Comparison of ENCODE assay signal across 22 cellular contexts in the genomic region with DNA sequence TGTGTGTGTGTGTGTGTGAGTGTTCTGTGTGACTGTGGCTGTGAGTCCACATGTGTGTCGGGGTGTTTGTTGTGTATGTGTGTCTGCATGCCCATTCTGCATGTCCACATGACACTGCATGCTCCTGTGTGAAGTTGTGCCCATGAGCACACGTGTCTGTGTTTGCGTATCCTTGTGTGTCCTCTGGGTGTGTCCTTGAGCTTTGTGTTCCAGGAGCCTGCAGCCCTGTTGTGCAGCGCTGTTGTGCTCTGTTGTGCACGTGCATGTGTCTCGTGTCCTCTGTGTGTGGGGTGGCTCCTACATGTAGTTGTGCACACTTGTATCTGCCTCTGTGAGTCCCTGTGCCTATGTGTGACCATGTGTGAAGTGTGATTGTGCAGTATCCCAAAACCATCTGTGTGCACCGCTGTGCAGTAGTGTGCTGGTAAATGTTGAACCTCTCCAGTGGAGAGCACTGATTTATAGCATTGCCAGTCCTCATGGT. TPM values are rescaled to one million over a fixed set of nuclear protein-coding genes. Genes with fewer than 3 reads are reported as not detected.
DNase-seq lines count a peak whose midpoint lies in the region; ATAC-seq, FAIRE-seq and TF ChIP-seq lines count a peak whose summit lies in the region.
"Had no signal": no experiment of that assay in that cellular context is flagged by ENCODE, and none has a peak within 500 bp of the region (broad histone marks: within the 10 kb centered on the region; RNA-seq: fewer than 3 reads in every experiment).

No MANE protein-coding gene starts in this region.

- H3K4me1 ChIP-seq in BLaER1 (peaks cover 86% of the 10 kb centered on the region), DOHH2 (ENCODE audit: control insufficient read depth, low read length) (peaks cover 79% of the 10 kb centered on the region), HepG2 (ENCODE audit: insufficient read depth, low read length) (peaks cover 33% of the 10 kb centered on the region)

- no peak for TF ChIP-seq EP300 in HepG2 (IDR thresholded peaks at IDR 0.05; ENCODE audit: low read depth in 2 of 2, low read length in 2 of 2)
- no peak for TF ChIP-seq EP300 in HepG2 (CRISPR knock-in tag; IDR thresholded peaks at IDR 0.05; ENCODE audit: borderline replicate concordance)

- H3K4me2 ChIP-seq in BLaER1 (peak overlapping the region; percentile 83), DOHH2 (ENCODE audit: low read length) (peak overlapping the region; percentile 79), HepG2 (ENCODE audit: low read depth, low read length) (no peak overlapping the region)

- in situ Hi-C loops in HepG2 (cut with HindIII; ENCODE audit: extremely low pct_ligation_motif_present, low pct_unique_long_range_greater_than_20kb): loop anchor here (10.0 kb wide), 1 partner anchor 242 kb away; no protein-coding TSS in a partner anchor

- TF ChIP-seq POLR2A in Raji (IDR thresholded peaks at IDR 0.05; ENCODE audit: insufficient read depth, low read depth, low read length) (peak; percentile 67), HepG2 (IDR thresholded peaks at IDR 0.05; ENCODE audit: insufficient read depth in 1 of 2, low read depth in 2 of 2, low read length in 2 of 2) (no peak)

- peak; percentile 31 for TF ChIP-seq CTCF in DOHH2 (IDR thresholded peaks at IDR 0.05; ENCODE audit: low read depth, low read length, poor library complexity, severe bottlenecking)
- peak; percentile 6; the same call in 1 of the 2 replicates for TF ChIP-seq CTCF in HepG2 (CRISPR knock-in tag; IDR thresholded peaks at IDR 0.05)

- H3K27me3 ChIP-seq in BLaER1 (no peaks in the 10 kb centered on the region), DOHH2 (ENCODE audit: control insufficient read depth, low read length) (no peaks in the 10 kb centered on the region), HepG2 (ENCODE audit: control insufficient read depth in 1 of 2, insufficient read depth in 2 of 2, low read length in 2 of 2) (no peaks in the 10 kb centered on the region; a peak in 1 of 5 replicates)

- H3K27ac ChIP-seq in BLaER1 (peak overlapping the region; percentile 90), DOHH2 (ENCODE audit: low read depth, low read length) (peak overlapping the region; percentile 98), HepG2 (ENCODE audit: extremely low read length, insufficient read depth, low read length) (no peak overlapping the region)
- H3K27ac ChIP-seq: epithelial cell of prostate, GM23248 had no signal

- H4K20me1 ChIP-seq in BLaER1 (no peaks in the 10 kb centered on the region), DOHH2 (ENCODE audit: control insufficient read depth, insufficient read depth, low read depth, low read length) (no peaks in the 10 kb centered on the region), HepG2 (ENCODE audit: insufficient read depth, low read length) (no peaks in the 10 kb centered on the region)

- H3K9me2 ChIP-seq in DOHH2 (replicated peaks; ENCODE audit: control insufficient read depth, low read length): no peaks in the 10 kb centered on the region

- no peak for TF ChIP-seq RAD21 in HepG2 (CRISPR knock-in tag; IDR thresholded peaks at IDR 0.05)

- H3K79me2 ChIP-seq in DOHH2 (ENCODE audit: control insufficient read depth, low read length) (peaks cover 38% of the 10 kb centered on the region), HepG2 (ENCODE audit: insufficient read depth, low read length) (no peaks in the 10 kb centered on the region)

- H2AFZ ChIP-seq in HepG2 (ENCODE audit: low read length): no peak overlapping the region
- H2AFZ ChIP-seq: GM23248 had no signal

- intact Hi-C loops in HepG2 (cut with micrococcal nuclease; ENCODE audit: unreplicated experiment): no loop called here

- CTCF ChIA-PET in HepG2 (lab: Yijun Ruan, JAX; ENCODE audit: low intra/inter-chr PET ratio, low total read pairs): no interaction called here

- peak overlapping the region; percentile 71; the same call in 1 of the 2 replicates for H3K9ac ChIP-seq in BLaER1
- H3K9ac ChIP-seq in HepG2 (ENCODE audit: insufficient read depth, low read depth, low read length): no peak overlapping the region
- H3K9ac ChIP-seq: GM23248 had no signal

- 13% methylated on average over 5 of the region's 7 CpGs for WGBS in HepG2 (ENCODE audit: low lambda C conversion rate)

- no peak overlapping the region for H3K4me3 ChIP-seq in BLaER1
- peak overlapping the region; percentile 73 for H3K4me3 ChIP-seq in DOHH2 (ENCODE audit: low read length)
- H3K4me3 ChIP-seq in HepG2 (replicated peaks in 1 of 3; ENCODE audit: insufficient read depth in 1 of 3, low read depth in 2 of 3, low read length in 3 of 3): no peak overlapping the region
- H3K4me3 ChIP-seq: GM23248 had no signal

- DNase-seq in HepG2 (ENCODE audit: low spot score) (peak; percentile 15), NCI-H146 treated with DMSO at 0.1 percent for 48 hours (lab: John Stamatoyannopoulos, UW; ENCODE audit: unreplicated experiment) (no peak)
- DNase-seq: AML-193; amniotic stem cell; EL; glutamatergic neuron; GM23248; KBM-7; kidney glomerular epithelial cell; NCI-H187; NCI-H526; stimulated activated CD4-positive, alpha-beta T cell treated with anti-CD3 and anti-CD28 coated beads, Interleukin-1b, Interleukin-23, amount 100 ng/mL, for 48 hours; stimulated activated CD8-positive, alpha-beta memory T cell treated with anti-CD3 and anti-CD28 coated beads, Interleukin-4, amount 100 ng/mL, for 48 hours; T1000 had no signal

- H3K9me3 ChIP-seq in BLaER1 (peaks cover 8% of the 10 kb centered on the region), DOHH2 (ENCODE audit: control insufficient read depth, insufficient read depth, low read length) (no peaks in the 10 kb centered on the region), HepG2 (ENCODE audit: low read length) (no peaks in the 10 kb centered on the region; the same call in 1 of the 2 replicates)

- H3K36me3 ChIP-seq in BLaER1: peaks cover 7% of the 10 kb centered on the region
- H3K36me3 ChIP-seq in DOHH2 (ENCODE audit: control insufficient read depth, low read length): peaks cover 26% of the 10 kb centered on the region
- no peaks in the 10 kb centered on the region for H3K36me3 ChIP-seq in HepG2 (replicated peaks in 1 of 2; ENCODE audit: control insufficient read depth in 1 of 2, insufficient read depth in 2 of 2, low read length in 2 of 2)

- no TSS peak for BruUV-seq in HepG2 (replicated peaks; lab: Mats Ljungman, UMichigan)

- ATAC-seq in HepG2: no peak; the same call in 2 of the 3 replicates
- ATAC-seq in GM19467 (IDR thresholded peaks at IDR 0.05; ENCODE audit: unreplicated experiment): no peak
- ATAC-seq in GM21619 (IDR thresholded peaks at IDR 0.05; ENCODE audit: unreplicated experiment): no peak
- no peak for ATAC-seq in GM21526 (IDR thresholded peaks at IDR 0.05; ENCODE audit: low FRiP score, unreplicated experiment)

- FAIRE-seq in HepG2 (lab: Jason Lieb, UNC): no peak
- FAIRE-seq: urothelium cell line had no signal

- POLR2A ChIA-PET in HepG2 (lab: Yijun Ruan, JAX): no interaction called here

- peaks cover 47% of the 10 kb centered on the region for H3F3A ChIP-seq in DOHH2 (ENCODE audit: control insufficient read depth, insufficient read depth)

RNA-seq across cellular contexts. Expression of a gene that starts 2.2 kb away (rescaled TPM):
- total RNA-seq in HepG2 (2016; rRNA removed; fragmentation: Illumina TruSeq; extraction: Trizol): 14.5 and 17.5 TPM in 2 replicates
- 1.7 and 1.8 TPM in 2 replicates for total RNA-seq in HepG2 (2016; cell fraction: cytosol; rRNA removed; fragmentation: Illumina TruSeq; extraction: Trizol; ENCODE audit: low read depth)
- 13.1 and 19.3 TPM in 2 replicates for total RNA-seq in HepG2 (2016; cell fraction: insoluble cytoplasmic fraction; rRNA removed; fragmentation: Illumina TruSeq; extraction: Trizol)
- total RNA-seq in HepG2 (2016; cell fraction: membrane; rRNA removed; fragmentation: Illumina TruSeq; extraction: Trizol): 4.9 and 5.2 TPM in 2 replicates
- total RNA-seq in HepG2 (2016; cell fraction: nucleus; rRNA removed; fragmentation: Illumina TruSeq; extraction: Trizol): 11.5 and 13.9 TPM in 2 replicates
- 4.2 and 7.2 TPM in 2 replicates for polyA plus RNA-seq in HepG2 (2011; rRNA removed)
- polyA plus RNA-seq in HepG2 (2011; cell fraction: cytosol; rRNA removed): 5.5 and 6.5 TPM in 2 replicates
- 13.2 and 16.3 TPM in 2 replicates for polyA plus RNA-seq in HepG2 (2011; cell fraction: nucleus; rRNA removed)
- polyA plus RNA-seq in HepG2 (2012): 10.7 and 11.4 TPM in 2 replicates
- polyA plus RNA-seq in HepG2 (2016; cell fraction: cytosol; fragmentation: Illumina TruSeq; extraction: Trizol; ENCODE audit: low read depth): 0.86 and 0.89 TPM in 2 replicates
- 8.2 and 11.6 TPM in 2 replicates for polyA plus RNA-seq in HepG2 (2016; cell fraction: insoluble cytoplasmic fraction; fragmentation: Illumina TruSeq; extraction: Trizol; ENCODE audit: low read depth)
- 2.0 and 2.3 TPM in 2 replicates for polyA plus RNA-seq in HepG2 (2016; cell fraction: membrane; fragmentation: Illumina TruSeq; extraction: Trizol; ENCODE audit: low read depth)
- 13.8 and 16.4 TPM in 2 replicates for polyA plus RNA-seq in HepG2 (2016; cell fraction: nucleus; fragmentation: Illumina TruSeq; extraction: Trizol; ENCODE audit: insufficient read depth, low read depth)
- polyA minus RNA-seq in HepG2 (2011; rRNA and poly(A)+ RNA removed; ENCODE audit: low replicate concordance): 7.5 and 13.6 TPM in 2 replicates
- 6.7 and 11.8 TPM in 2 replicates for polyA minus RNA-seq in HepG2 (2011; cell fraction: cytosol; rRNA and poly(A)+ RNA removed)
- 10.2 and 11.5 TPM in 2 replicates for polyA minus RNA-seq in HepG2 (2011; cell fraction: nucleus; rRNA and poly(A)+ RNA removed)

RNA-seq across cellular contexts. Expression of a gene that starts 52.3 kb away (rescaled TPM):
- 13.6 and 24.2 TPM in 2 replicates for total RNA-seq in HepG2 (2016; rRNA removed; fragmentation: Illumina TruSeq; extraction: Trizol)
- 3.7 and 4.3 TPM in 2 replicates for total RNA-seq in HepG2 (2016; cell fraction: cytosol; rRNA removed; fragmentation: Illumina TruSeq; extraction: Trizol; ENCODE audit: low read depth)
- 10.6 and 24.2 TPM in 2 replicates for total RNA-seq in HepG2 (2016; cell fraction: insoluble cytoplasmic fraction; rRNA removed; fragmentation: Illumina TruSeq; extraction: Trizol)
- total RNA-seq in HepG2 (2016; cell fraction: membrane; rRNA removed; fragmentation: Illumina TruSeq; extraction: Trizol): 5.3 and 5.7 TPM in 2 replicates
- 32.3 TPM in 2 replicates for total RNA-seq in HepG2 (2016; cell fraction: nucleus; rRNA removed; fragmentation: Illumina TruSeq; extraction: Trizol)
- 25.7 and 29.8 TPM in 2 replicates for polyA plus RNA-seq in HepG2 (2011; rRNA removed)
- polyA plus RNA-seq in HepG2 (2011; cell fraction: cytosol; rRNA removed): 12.7 and 15.7 TPM in 2 replicates
- 46.8 and 48.9 TPM in 2 replicates for polyA plus RNA-seq in HepG2 (2011; cell fraction: nucleus; rRNA removed)
- polyA plus RNA-seq in HepG2 (2012): 33.3 and 35.1 TPM in 2 replicates
- polyA plus RNA-seq in HepG2 (2016; cell fraction: cytosol; fragmentation: Illumina TruSeq; extraction: Trizol; ENCODE audit: low read depth): 0.49 and 0.50 TPM in 2 replicates
- 5.1 and 6.7 TPM in 2 replicates for polyA plus RNA-seq in HepG2 (2016; cell fraction: insoluble cytoplasmic fraction; fragmentation: Illumina TruSeq; extraction: Trizol; ENCODE audit: low read depth)
- polyA plus RNA-seq in HepG2 (2016; cell fraction: membrane; fragmentation: Illumina TruSeq; extraction: Trizol; ENCODE audit: low read depth): 1.0 and 1.2 TPM in 2 replicates
- polyA plus RNA-seq in HepG2 (2016; cell fraction: nucleus; fragmentation: Illumina TruSeq; extraction: Trizol; ENCODE audit: insufficient read depth, low read depth): 27.7 and 30.4 TPM in 2 replicates
- 33.9 and 244 TPM in 2 replicates for polyA minus RNA-seq in HepG2 (2011; rRNA and poly(A)+ RNA removed; ENCODE audit: low replicate concordance)
- polyA minus RNA-seq in HepG2 (2011; cell fraction: cytosol; rRNA and poly(A)+ RNA removed): 55.0 and 72.8 TPM in 2 replicates
- 105 and 154 TPM in 2 replicates for polyA minus RNA-seq in HepG2 (2011; cell fraction: nucleus; rRNA and poly(A)+ RNA removed)
